In the genomic region with DNA sequence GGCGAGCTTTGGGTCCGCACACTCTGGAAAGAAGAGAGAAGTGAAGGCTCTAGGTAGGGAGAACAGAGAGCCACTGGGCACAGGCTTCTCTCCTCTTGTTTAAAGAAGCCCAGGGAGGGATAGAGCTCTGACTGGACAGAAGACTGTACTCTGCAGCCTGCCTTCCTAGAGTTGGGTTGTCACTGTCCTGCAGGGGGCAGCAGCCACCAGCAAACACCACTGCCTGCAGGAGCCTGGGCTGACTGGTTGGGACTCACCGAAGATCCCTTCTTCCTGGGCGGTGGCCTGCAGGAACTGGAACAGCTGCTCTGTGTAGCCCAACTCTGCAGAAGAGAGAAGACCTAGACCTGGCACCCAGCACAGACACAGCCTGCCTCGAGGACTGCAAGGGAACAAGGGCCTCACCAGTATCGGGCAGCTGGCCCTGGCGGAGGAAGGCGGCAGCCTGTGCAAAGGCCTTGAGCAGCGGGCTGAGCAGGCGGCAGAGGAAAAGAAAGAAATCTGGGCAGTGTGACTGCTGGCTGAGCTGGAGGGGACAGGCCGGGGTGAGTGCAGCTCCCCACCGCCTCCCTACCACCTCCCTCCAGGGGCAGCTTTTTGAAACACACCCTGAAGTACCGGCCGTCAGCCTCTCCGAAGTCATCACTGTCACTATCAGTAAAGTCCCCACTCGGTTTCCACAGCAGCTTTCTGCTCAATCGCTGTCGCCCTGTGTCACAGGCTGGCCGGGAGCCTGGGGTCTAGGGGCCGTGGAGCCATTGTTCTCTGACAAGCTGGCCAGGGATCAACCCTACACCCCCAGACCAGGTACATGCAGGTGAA, we compare ENCODE assay signal across 8 cellular contexts. TPM values are rescaled to one million over a fixed set of nuclear protein-coding genes. Genes with fewer than 3 reads are reported as not detected.
DNase-seq lines count a peak whose midpoint lies in the region; ATAC-seq and TF ChIP-seq lines count a peak whose summit lies in the region.
"Not testable (repeated sequence)": the region's sequence is repeated elsewhere in the genome, so short reads cannot be mapped to it uniquely, and the experiment has no call there.

No MANE protein-coding gene starts in this region.

- H3K36me3 ChIP-seq in mucosa of descending colon (ENCODE audit: low read depth): not testable (repeated sequence)

- not testable (repeated sequence) for H3K9me3 ChIP-seq in mucosa of descending colon

- CTCF ChIA-PET in T-cell (lab: Charles Lee): interaction anchor here (0.5 to 1.5 kb wide), 6 partner anchors 11 to 152 kb away, joined by 3 to 8 read pairs (median 4); no protein-coding TSS in a partner anchor
- CTCF ChIA-PET in activated naive CD4-positive, alpha-beta T cell treated with anti-CD3 and anti-CD28 coated beads, Interleukin-2, amount 10 ng/mL, durations not matched to agents 7 days and 5 days (lab: Charles Lee): interaction anchor here (0.6 to 4.2 kb wide), 16 partner anchors 10 to 254 kb away, joined by 3 to 29 read pairs (median 4); no protein-coding TSS in a partner anchor

- POLR2A ChIA-PET in T-cell (lab: Charles Lee): not testable (repeated sequence)

- H3K4me1 ChIP-seq in mucosa of descending colon (ENCODE audit: low read depth): not testable (repeated sequence)

- H3K27ac Mint-ChIP-seq in T-cell; activated naive CD4-positive, alpha-beta T cell treated with anti-CD3 and anti-CD28 coated beads, Interleukin-2, amount 10 ng/mL, durations not matched to agents 7 days and 5 days: not testable (repeated sequence)

- H3K4me3 ChIP-seq in mucosa of descending colon: not testable (repeated sequence)

- not testable (repeated sequence) for H3K4me3 Mint-ChIP-seq in T-cell; activated naive CD4-positive, alpha-beta T cell treated with anti-CD3 and anti-CD28 coated beads, Interleukin-2, amount 10 ng/mL, durations not matched to agents 7 days and 5 days

- not testable (repeated sequence) for H3K4me1 Mint-ChIP-seq in T-cell; activated naive CD4-positive, alpha-beta T cell treated with anti-CD3 and anti-CD28 coated beads, Interleukin-2, amount 10 ng/mL, durations not matched to agents 7 days and 5 days

- ATAC-seq in HG03442 (IDR thresholded peaks at IDR 0.05; ENCODE audit: unreplicated experiment) (peak; percentile 81), T-cell (replicated peaks in 1 of 4) (peak; percentile 70 to 94 (median 80)), mucosa of descending colon (peak; percentile 93)

- not testable (repeated sequence) for H3K27me3 Mint-ChIP-seq in T-cell; activated naive CD4-positive, alpha-beta T cell treated with anti-CD3 and anti-CD28 coated beads, Interleukin-2, amount 10 ng/mL, durations not matched to agents 7 days and 5 days

- intact Hi-C loops in mucosa of descending colon (cut with DNase I, micrococcal nuclease): not testable (repeated sequence)

- DNase-seq in AG09319 (ENCODE audit: extremely low read depth, low read depth) (peak; percentile 25), GM19238 (ENCODE audit: insufficient read length, low spot score) (peak; percentile 56), T-cell (peak; percentile 24 to 76 (median 64)), fibroblast of peridontal ligament (ENCODE audit: extremely low read depth) (peak; percentile 68), mucosa of descending colon (peak; percentile 84 to 93 (median 93))
- DNase-seq in activated naive CD4-positive, alpha-beta T cell treated with anti-CD3 and anti-CD28 coated beads, Interleukin-2, amount 10 ng/mL, durations not matched to agents 7 days and 5 days: peak; percentile 87
- DNase-seq in stimulated activated CD4-positive, alpha-beta T cell treated with anti-CD3 and anti-CD28 coated beads, Interleukin-4, amount 100 ng/mL, for 4 hours: peak; percentile 46 to 62

- not testable (repeated sequence) for H3K36me3 Mint-ChIP-seq in T-cell; activated naive CD4-positive, alpha-beta T cell treated with anti-CD3 and anti-CD28 coated beads, Interleukin-2, amount 10 ng/mL, durations not matched to agents 7 days and 5 days

- H3K9me3 Mint-ChIP-seq in T-cell; activated naive CD4-positive, alpha-beta T cell treated with anti-CD3 and anti-CD28 coated beads, Interleukin-2, amount 10 ng/mL, durations not matched to agents 7 days and 5 days: not testable (repeated sequence)

- TF ChIP-seq CTCF in AG09319 (IDR thresholded peaks at IDR 0.05; ENCODE audit: low read depth, low read length) (peak; percentile 75), mucosa of descending colon (IDR thresholded peaks at IDR 0.05) (peak; percentile 69)

RNA-seq across cellular contexts. Expression of a gene that starts 11.8 kb away (rescaled TPM):
- total RNA-seq in T-cell (1 to 10 TPM in 4 of 5 donors, not detected in 1; 3.3 to 3.9 (median 3.8) TPM), mucosa of descending colon (1 to 10 TPM; 3.2 to 3.3 (median 3.2) TPM)

RNA-seq across cellular contexts. Expression of a gene that starts 31.3 kb away (rescaled TPM):
- total RNA-seq in T-cell (10 to 100 TPM; 60.6 to 94.8 (median 68.6) TPM), mucosa of descending colon (10 to 100 TPM; 22.2 to 45.8 (median 32.5) TPM)

Comparison
In these comparisons a context has a peak if more than half of its experiments do, and no peak if none do; other contexts are left out.
1. DNase-seq: peak in every context shown above with its lines; median percentile 93 in mucosa of descending colon; 87 in activated naive CD4-positive, alpha-beta T cell treated with anti-CD3 and anti-CD28 coated beads, Interleukin-2, amount 10 ng/mL, durations not matched to agents 7 days and 5 days; 68 in fibroblast of peridontal ligament; 64 in T-cell; 56 in GM19238; 54 in stimulated activated CD4-positive, alpha-beta T cell treated with anti-CD3 and anti-CD28 coated beads, Interleukin-4, amount 100 ng/mL, for 4 hours; 25 in AG09319.